Comparison of ENCODE assay signal across 25 cellular contexts in genomic region chr17:7955414-7956042, GRCh38. TPM values are rescaled to one million over a fixed set of nuclear protein-coding genes. Genes with fewer than 3 reads are reported as not detected.
DNase-seq lines count a peak whose midpoint lies in the region; ATAC-seq and TF ChIP-seq lines count a peak whose summit lies in the region.
"Had no signal": no experiment of that assay in that cellular context is flagged by ENCODE, and none has a peak within 500 bp of the region (broad histone marks: within the 10 kb centered on the region; RNA-seq: fewer than 3 reads in every experiment).

No MANE protein-coding gene starts in this region.

- no peak for TF ChIP-seq CTCF in fibroblast of villous mesenchyme (IDR thresholded peaks at IDR 0.05; ENCODE audit: insufficient read depth, low read depth, low read length)
- TF ChIP-seq CTCF in endothelial cell (IDR thresholded peaks at IDR 0.05; ENCODE audit: unreplicated experiment), result no peak

- H3K36me3 Mint-ChIP-seq in endothelial cell (ENCODE audit: low read depth, unreplicated experiment), result peaks cover 3% of the 10 kb centered on the region
- H3K36me3 Mint-ChIP-seq: activated naive CD8-positive, alpha-beta T cell treated with anti-CD3 and anti-CD28 coated beads, Interleukin-2, amount 10 ng/mL, durations not matched to agents 7 days and 5 days had no signal

- H3K36me3 ChIP-seq in muscle layer of colon (ENCODE audit: insufficient read depth, low read length), result no peaks in the 10 kb centered on the region
- H3K36me3 ChIP-seq: neutrophil had no signal

- no peaks in the 10 kb centered on the region for H3K9me3 Mint-ChIP-seq in endothelial cell (ENCODE audit: unreplicated experiment)
- H3K9me3 Mint-ChIP-seq: activated naive CD8-positive, alpha-beta T cell treated with anti-CD3 and anti-CD28 coated beads, Interleukin-2, amount 10 ng/mL, durations not matched to agents 7 days and 5 days; activated T-helper 1 cell treated with anti-CD3 and anti-CD28 coated beads, Interleukin-12 subunit alpha, Interleukin-12 subunit beta, Interleukin-2, Interleukin-4 antibody, amounts not matched to agents 30 ng/mL and 10 ng/mL and 1 ng/mL, durations not matched to agents 14 hours and 24 hours and 36 hours; stimulated activated naive B cell treated with anti-CD40 and anti-IgM and Interleukin-4, amounts not matched to agents 10 μg/mL and 1 μg/mL and 100 μg/mL, for 72 hours had no signal

- no peaks in the 10 kb centered on the region for H3K27me3 ChIP-seq in muscle layer of colon (ENCODE audit: control insufficient read depth in 1 of 2, insufficient read depth in 2 of 2, low read length in 2 of 2)
- H3K27me3 ChIP-seq: neutrophil had no signal

- H3K4me3 ChIP-seq in fibroblast of villous mesenchyme (ENCODE audit: low read depth, low read length), result no peak overlapping the region
- no peak overlapping the region for H3K4me3 ChIP-seq in muscle layer of colon (ENCODE audit: low read depth in 1 of 2, low read length in 2 of 2)
- H3K4me3 ChIP-seq: tibial nerve had no signal

- no peak overlapping the region for H3K4me3 Mint-ChIP-seq in endothelial cell (ENCODE audit: unreplicated experiment)
- H3K4me3 Mint-ChIP-seq: activated naive CD8-positive, alpha-beta T cell treated with anti-CD3 and anti-CD28 coated beads, Interleukin-2, amount 10 ng/mL, durations not matched to agents 7 days and 5 days; activated T-helper 1 cell treated with anti-CD3 and anti-CD28 coated beads, Interleukin-12 subunit alpha, Interleukin-12 subunit beta, Interleukin-2, Interleukin-4 antibody, amounts not matched to agents 30 ng/mL and 10 ng/mL and 1 ng/mL, durations not matched to agents 14 hours and 24 hours and 36 hours; stimulated activated naive B cell treated with anti-CD40 and anti-IgM and Interleukin-4, amounts not matched to agents 10 μg/mL and 1 μg/mL and 100 μg/mL, for 72 hours had no signal

- H3K4me1 Mint-ChIP-seq in endothelial cell (ENCODE audit: unreplicated experiment), result peaks cover 5% of the 10 kb centered on the region

- DNase-seq in Right ventricle myocardium inferior (ENCODE audit: missing footprints) (no peak), cardiac septum (ENCODE audit: low spot score) (no peak), fibroblast of villous mesenchyme (ENCODE audit: low read depth) (peak; percentile 45), NCI-H128 (lab: John Stamatoyannopoulos, UW; ENCODE audit: unreplicated experiment) (no peak), endothelial cell (ENCODE audit: low spot score) (no peak)
- DNase-seq: activated CD4-positive, CD25-positive, alpha-beta regulatory T cell; activated naive CD8-positive, alpha-beta T cell treated with anti-CD3 and anti-CD28 coated beads, Interleukin-2, amount 10 ng/mL, durations not matched to agents 7 days and 5 days; C1 segment of cervical spinal cord; NCI-H1417; NCI-H524; OCI-M1; retina; stimulated activated naive B cell treated with anti-CD40 and anti-IgM and Interleukin-4, amounts not matched to agents 10 μg/mL and 1 μg/mL and 100 μg/mL, for 72 hours had no signal

- intact Hi-C loops in Right ventricle myocardium inferior (cut with DNase I), result no loop called here
- intact Hi-C loops in cardiac septum (cut with DNase I), result no loop called here

- no peaks in the 10 kb centered on the region for H3K9me3 ChIP-seq in muscle layer of colon (ENCODE audit: low read length)
- H3K9me3 ChIP-seq: neutrophil, tibial nerve had no signal

- H3K27ac Mint-ChIP-seq in endothelial cell (ENCODE audit: unreplicated experiment), result no peak overlapping the region
- H3K27ac Mint-ChIP-seq: activated naive CD8-positive, alpha-beta T cell treated with anti-CD3 and anti-CD28 coated beads, Interleukin-2, amount 10 ng/mL, durations not matched to agents 7 days and 5 days; activated T-helper 1 cell treated with anti-CD3 and anti-CD28 coated beads, Interleukin-12 subunit alpha, Interleukin-12 subunit beta, Interleukin-2, Interleukin-4 antibody, amounts not matched to agents 30 ng/mL and 10 ng/mL and 1 ng/mL, durations not matched to agents 14 hours and 24 hours and 36 hours; stimulated activated naive B cell treated with anti-CD40 and anti-IgM and Interleukin-4, amounts not matched to agents 10 μg/mL and 1 μg/mL and 100 μg/mL, for 72 hours had no signal

- ATAC-seq in Right ventricle myocardium inferior (peak; percentile 76), HG03439 (IDR thresholded peaks at IDR 0.05; ENCODE audit: unreplicated experiment) (no peak), GM21717 (IDR thresholded peaks at IDR 0.05; ENCODE audit: unreplicated experiment) (no peak)
- ATAC-seq: left lobe of liver; stimulated activated naive B cell treated with anti-CD40 and anti-IgM and Interleukin-4, amounts not matched to agents 10 μg/mL and 1 μg/mL and 100 μg/mL, for 72 hours had no signal

- no peak overlapping the region for H3K9ac ChIP-seq in muscle layer of colon (ENCODE audit: low read length)
- H3K9ac ChIP-seq: KMS-11 had no signal

- peaks cover 21% of the 10 kb centered on the region for H3K4me1 ChIP-seq in muscle layer of colon (ENCODE audit: insufficient read depth, low read length)
- H3K4me1 ChIP-seq: tibial nerve had no signal

- peak overlapping the region; percentile 31 for H3K27ac ChIP-seq in muscle layer of colon (ENCODE audit: low read depth, low read length)
- H3K27ac ChIP-seq: KMS-11, neutrophil, tibial nerve had no signal

- peaks cover 1% of the 10 kb centered on the region for H3K27me3 Mint-ChIP-seq in endothelial cell (ENCODE audit: unreplicated experiment)

RNA-seq across cellular contexts. Expression of gene CNTROB, which starts 23.5 kb away (rescaled TPM):
- total RNA-seq in Right ventricle myocardium inferior (9.6 TPM), cardiac septum (12.0 TPM), fibroblast of villous mesenchyme (21.3 and 25.5 TPM in 2 replicates), endothelial cell (ENCODE audit: unreplicated experiment) (32.6 TPM)

RNA-seq across cellular contexts. Expression of gene TRAPPC1, which starts 23.8 kb away (rescaled TPM):
- 118 TPM for total RNA-seq in Right ventricle myocardium inferior
- 114 TPM for total RNA-seq in cardiac septum
- 42.7 and 47.4 TPM in 2 replicates for total RNA-seq in fibroblast of villous mesenchyme
- 171 TPM for total RNA-seq in endothelial cell (ENCODE audit: unreplicated experiment)

RNA-seq across cellular contexts. Expression of gene KCNAB3, which starts 25.9 kb away (rescaled TPM):
- 0.32 TPM for total RNA-seq in Right ventricle myocardium inferior
- 0.43 TPM for total RNA-seq in cardiac septum
- 1.3 and 1.7 TPM in 2 replicates for total RNA-seq in fibroblast of villous mesenchyme
- total RNA-seq in endothelial cell (ENCODE audit: unreplicated experiment), result 1.6 TPM

RNA-seq across cellular contexts. Expression of gene RNF227, which starts 39.4 kb away (rescaled TPM):
- total RNA-seq in Right ventricle myocardium inferior (0.70 TPM), cardiac septum (1.00 TPM), fibroblast of villous mesenchyme (2.2 and 4.2 TPM in 2 replicates), endothelial cell (ENCODE audit: unreplicated experiment) (0.77 TPM)

RNA-seq across cellular contexts. Expression of gene GUCY2D, which starts 46.9 kb away (rescaled TPM):
- 0.35 TPM for total RNA-seq in Right ventricle myocardium inferior
- total RNA-seq in cardiac septum, result not detected
- under 0.01 TPM in 1 of 2 replicates, not detected in the other for total RNA-seq in fibroblast of villous mesenchyme
- not detected for total RNA-seq in endothelial cell (ENCODE audit: unreplicated experiment)
- total RNA-seq: A172; activated naive CD8-positive, alpha-beta T cell treated with anti-CD3 and anti-CD28 coated beads, Interleukin-2, amount 10 ng/mL, durations not matched to agents 7 days and 5 days; activated T-helper 1 cell treated with anti-CD3 and anti-CD28 coated beads, Interleukin-12 subunit alpha, Interleukin-12 subunit beta, Interleukin-2, Interleukin-4 antibody, amounts not matched to agents 30 ng/mL and 10 ng/mL and 1 ng/mL, durations not matched to agents 14 hours and 24 hours and 36 hours; dermis blood vessel endothelial cell; epithelial cell of proximal tubule; T-helper 1 cell treated with Interleukin-12 subunit alpha and Interleukin-12 subunit beta and Interleukin-4 antibody, amounts not matched to agents 30 ng/mL and 1 ng/mL, for 36 hours had no signal
